ENCODE assay signal across 8 cellular contexts in genomic region chr16:71895679-71896385, GRCh38.
A peak's percentile ranks its signal among the peaks of the same experiment; 100 is the strongest.
DNase-seq lines count a peak whose midpoint lies in the region; ATAC-seq and TF ChIP-seq lines count a peak whose summit lies in the region.

No MANE protein-coding gene starts in this region.

- H3K4me3 ChIP-seq in ACC112 (ENCODE audit: low read depth, low read length) (peak overlapping the region; percentile 87), cardiac fibroblast (replicated peaks in 1 of 2; ENCODE audit: low read depth in 2 of 2, low read length in 2 of 2) (peak overlapping the region; percentile 83 to 94)

- no peaks in the 10 kb centered on the region for H3K27me3 ChIP-seq in ACC112 (ENCODE audit: insufficient read depth, low read length)

- H2AFZ ChIP-seq in ACC112 (ENCODE audit: low read length, unreplicated experiment): peak overlapping the region; percentile 82

- H3K36me3 ChIP-seq in ACC112 (ENCODE audit: insufficient read depth, low read length): no peaks in the 10 kb centered on the region

- peaks cover 54% of the 10 kb centered on the region for H3K79me2 ChIP-seq in ACC112 (ENCODE audit: control insufficient read depth, insufficient read depth, low read length, unreplicated experiment)

- TF ChIP-seq CTCF in cardiac fibroblast (IDR thresholded peaks at IDR 0.05; ENCODE audit: low read depth, low read length): no peak

- peak; percentile 67 for DNase-seq in RKO (ENCODE audit: low spot score)
- DNase-seq in cardiac fibroblast (ENCODE audit: low read depth in 2 of 2): peak; percentile 57 to 58
- DNase-seq in kidney tubule cell (ENCODE audit: low spot score): peak; percentile 62
- peak in 4 of 6 experiments; percentile 23 to 58 (median 44) for DNase-seq in stimulated activated naive CD4-positive, alpha-beta T cell (lab: John Stamatoyannopoulos, UW)
- DNase-seq in activated CD8-positive, alpha-beta memory T cell treated with anti-CD3 and anti-CD28 coated beads, Interleukin-2, amount 50 U/mL, for 4 hours: no peak

- ATAC-seq in GM18517 (IDR thresholded peaks at IDR 0.05; ENCODE audit: unreplicated experiment) (peak; percentile 23), HG02973 (IDR thresholded peaks at IDR 0.05; ENCODE audit: unreplicated experiment) (peak; percentile 11)

- peaks cover 12% of the 10 kb centered on the region for H3K4me1 ChIP-seq in ACC112 (ENCODE audit: control insufficient read depth, insufficient read depth, low read length, unreplicated experiment)

- peak overlapping the region; percentile 84 for H3K27ac ChIP-seq in ACC112 (ENCODE audit: low read depth, low read length)
